In the genomic region with DNA sequence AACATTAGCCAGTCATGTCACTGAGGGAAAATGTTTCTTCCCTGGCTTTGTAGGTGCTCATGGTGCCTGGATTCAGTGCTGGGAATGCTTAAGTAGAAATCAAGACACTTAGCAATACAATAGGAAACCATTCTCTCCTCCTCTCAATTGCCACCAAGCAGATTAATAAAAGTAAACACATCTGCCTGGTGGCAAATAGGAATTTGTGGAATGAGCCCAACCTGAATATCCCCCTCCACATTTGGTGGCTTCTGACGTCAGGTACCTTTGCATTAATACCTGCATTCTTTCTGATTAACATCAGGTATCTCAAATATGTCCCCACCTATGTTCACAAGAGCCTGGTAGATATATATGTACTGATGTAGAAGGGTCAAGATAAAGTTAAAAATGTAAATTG, we compare ENCODE assay signal across 2 cellular contexts.
TF ChIP-seq lines count a peak whose summit lies in the region.

No MANE protein-coding gene starts in this region.

TF ChIP-seq in Ishikawa, 13 proteins besides CTCF, POLR2A, EP300 and RAD21:
- TF ChIP-seq, protein P1, sequence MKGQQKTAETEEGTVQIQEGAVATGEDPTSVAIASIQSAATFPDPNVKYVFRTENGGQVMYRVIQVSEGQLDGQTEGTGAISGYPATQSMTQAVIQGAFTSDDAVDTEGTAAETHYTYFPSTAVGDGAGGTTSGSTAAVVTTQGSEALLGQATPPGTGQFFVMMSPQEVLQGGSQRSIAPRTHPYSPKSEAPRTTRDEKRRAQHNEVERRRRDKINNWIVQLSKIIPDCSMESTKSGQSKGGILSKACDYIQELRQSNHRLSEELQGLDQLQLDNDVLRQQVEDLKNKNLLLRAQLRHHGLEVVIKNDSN (IDR thresholded peaks at IDR 0.05), result no peak
- TF ChIP-seq TEAD4 (IDR thresholded peaks at IDR 0.05), result peak; percentile 53

TF ChIP-seq in H1, 55 proteins besides CTCF, POLR2A, EP300 and RAD21 (continued from another document):
- TF ChIP-seq KDM4A (IDR thresholded peaks at IDR 0.05; ENCODE audit: low read depth, low read length, severe bottlenecking) (no peak), RNF2 (IDR thresholded peaks at IDR 0.05; ENCODE audit: borderline replicate concordance, low read depth, low read length, missing control alignments, poor library complexity, severe bottlenecking) (no peak), CBX8 (IDR thresholded peaks at IDR 0.05; ENCODE audit: borderline replicate concordance, low read depth, low read length) (no peak), SP1 (IDR thresholded peaks at IDR 0.05; ENCODE audit: low read depth, low read length) (no peak), TAF7 (optimal IDR thresholded peaks at IDR 0.05; ENCODE audit: borderline replicate concordance, low read depth, low read length) (no peak), CHD7 (IDR thresholded peaks at IDR 0.05; ENCODE audit: insufficient replicate concordance, low read length) (no peak), NANOG (IDR thresholded peaks at IDR 0.05; ENCODE audit: insufficient read depth, low read depth, low read length, poor library complexity, severe bottlenecking) (peak; percentile 42), JUN (IDR thresholded peaks at IDR 0.05; ENCODE audit: low read depth, low read length) (no peak), HDAC6 (IDR thresholded peaks at IDR 0.05; ENCODE audit: low read depth, low read length) (no peak)
- TF ChIP-seq, protein P2, sequence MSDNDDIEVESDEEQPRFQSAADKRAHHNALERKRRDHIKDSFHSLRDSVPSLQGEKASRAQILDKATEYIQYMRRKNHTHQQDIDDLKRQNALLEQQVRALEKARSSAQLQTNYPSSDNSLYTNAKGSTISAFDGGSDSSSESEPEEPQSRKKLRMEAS (IDR thresholded peaks at IDR 0.05), result no peak
TF ChIP-seq in H1: peak in this region for 2.
